8 cellular contexts compared by ENCODE assay signal in the genomic region with DNA sequence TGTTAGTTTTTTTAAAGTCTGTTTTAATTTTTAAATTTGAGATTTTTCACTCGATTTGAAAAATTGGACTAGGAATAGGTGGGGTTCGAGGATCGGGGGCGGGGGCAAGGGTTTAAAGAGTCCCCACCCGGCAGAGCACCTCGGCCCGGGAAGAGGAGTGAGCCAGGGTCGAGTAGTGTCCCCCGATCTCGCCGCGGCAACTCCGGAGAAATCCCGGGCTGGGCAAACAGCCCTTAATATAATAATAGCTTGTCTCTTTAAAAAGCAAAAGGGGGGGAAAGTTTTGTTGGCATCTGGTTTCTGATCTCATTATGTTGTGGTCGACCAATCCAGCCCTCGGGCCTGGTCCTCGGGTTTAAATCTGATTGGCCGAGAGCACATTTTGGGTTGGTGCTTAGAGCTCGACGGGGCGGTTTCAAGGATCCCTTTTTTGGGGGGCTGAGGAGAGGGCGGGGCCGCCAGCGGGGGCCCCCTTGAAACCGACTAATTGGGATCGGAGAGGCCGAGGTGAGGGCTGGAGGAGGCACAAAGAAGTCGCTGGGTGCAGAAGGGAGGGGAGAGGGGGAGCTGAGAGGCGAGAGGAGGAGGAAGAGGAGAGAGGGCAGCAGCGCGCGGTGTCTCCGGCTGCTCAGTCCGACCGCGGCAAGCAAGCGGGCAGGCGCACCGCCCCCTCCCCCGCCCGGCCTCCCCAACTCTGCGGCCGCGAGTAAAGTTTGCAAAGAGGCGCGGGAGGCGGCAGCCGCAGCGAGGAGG. TPM values are rescaled to one million over a fixed set of nuclear protein-coding genes. Genes with fewer than 3 reads are reported as not detected.
DNase-seq lines count a peak whose midpoint lies in the region; ATAC-seq and TF ChIP-seq lines count a peak whose summit lies in the region.

A gene (plus strand): TSS at position 631 of the 753 bp plus-strand sequence. CDS start 205 bp downstream, outside the sequence.

- H3K4me1 ChIP-seq in SJSA1 (replicated peaks) (peaks cover 55% of the 10 kb centered on the region), ascending aorta (peaks cover 7 to 16% of the 10 kb centered on the region in 2 donors), right atrium auricular region (peaks cover 0 to 23% of the 10 kb centered on the region in 2 donors)

- CTCF ChIA-PET in AG04449 (lab: Yijun Ruan, JAX), result interaction anchor here (1.1 to 6.3 kb wide), 7 partner anchors 10 to 82 kb away, joined by 3 to 53 read pairs (median 4); no protein-coding TSS in a partner anchor

- ATAC-seq in GM18909 (IDR thresholded peaks at IDR 0.05; ENCODE audit: poor library complexity, unreplicated experiment), result peak; percentile 71

- TF ChIP-seq CTCF in AG04449 (IDR thresholded peaks at IDR 0.05; ENCODE audit: insufficient read depth, low read length, missing control alignments) (no peak), ascending aorta (IDR thresholded peaks at IDR 0.05) (no peak), right atrium auricular region (IDR thresholded peaks at IDR 0.05) (no peak)

- H3K27me3 ChIP-seq in SJSA1 (replicated peaks), result no peaks in the 10 kb centered on the region
- no peaks in the 10 kb centered on the region for H3K27me3 ChIP-seq in ascending aorta
- no peaks in the 10 kb centered on the region for H3K27me3 ChIP-seq in right atrium auricular region

- POLR2A ChIA-PET in AG04449 (lab: Yijun Ruan, JAX), result interaction anchor here (0.6 to 2.4 kb wide), 12 partner anchors 9 to 196 kb away, joined by 3 to 42 read pairs (median 6); no protein-coding TSS in a partner anchor

- DNase-seq in AG04449 (ENCODE audit: low read depth, low spot score) (peak; percentile 94), NAMALWA (ENCODE audit: low spot score) (peak; percentile 96), SJSA1 (ENCODE audit: low read depth in 1 of 2, low spot score in 2 of 2) (peak; percentile 98 to 99), ascending aorta (ENCODE audit: low spot score in 2 of 2) (peak; percentile 90 to 96), right atrium auricular region (ENCODE audit: low spot score) (peak; percentile 94), posterior vena cava (ENCODE audit: low spot score) (peak; percentile 94), mesenteric fat pad (ENCODE audit: low spot score) (no peak)

- H3K27ac ChIP-seq in SJSA1 (peak within 1 kb of the TSS; percentile 83), ascending aorta (peak within 1 kb of the TSS; percentile 78 to 91), right atrium auricular region (peak within 1 kb of the TSS; percentile 80 to 87)

- H3K36me3 ChIP-seq in SJSA1 (peaks cover 24% of the 10 kb centered on the region), ascending aorta (no peaks in the 10 kb centered on the region), right atrium auricular region (no peaks in the 10 kb centered on the region)

- intact Hi-C loops in ascending aorta (cut with DNase I) (loop anchor here (1.0 to 5.0 kb wide), 5 partner anchors 24 to 152 kb away; a partner anchor contains a TSS), posterior vena cava (cut with DNase I) (loop anchor here in 1 of 2 donors (5.0 kb wide), 1 partner anchor 40 kb away; no protein-coding TSS in a partner anchor)

- H3K9me3 ChIP-seq in SJSA1 (replicated peaks) (no peaks in the 10 kb centered on the region), ascending aorta (no peaks in the 10 kb centered on the region), right atrium auricular region (no peaks in the 10 kb centered on the region)

- H3K4me3 ChIP-seq in AG04449 (ENCODE audit: low read depth, low read length) (peak within 1 kb of the TSS; percentile 90), SJSA1 (peak within 1 kb of the TSS; percentile 49), ascending aorta (peak within 1 kb of the TSS; percentile 67 to 87), right atrium auricular region (peak within 1 kb of the TSS; percentile 56 to 70)

RNA-seq across cellular contexts. Expression of the gene that starts here (rescaled TPM):
- total RNA-seq in SJSA1 (2014; rRNA removed; shearing (Covaris generic)), result 17.5 and 21.9 TPM in 2 replicates
- total RNA-seq in ascending aorta, result 32.7 TPM
- total RNA-seq in right atrium auricular region, result 1 to 10 TPM; 1.9 to 4.0 TPM
- 10 to 100 TPM; 10.4 to 12.6 TPM for total RNA-seq in posterior vena cava
- 3.9 TPM for total RNA-seq in mesenteric fat pad
